In the genomic region with DNA sequence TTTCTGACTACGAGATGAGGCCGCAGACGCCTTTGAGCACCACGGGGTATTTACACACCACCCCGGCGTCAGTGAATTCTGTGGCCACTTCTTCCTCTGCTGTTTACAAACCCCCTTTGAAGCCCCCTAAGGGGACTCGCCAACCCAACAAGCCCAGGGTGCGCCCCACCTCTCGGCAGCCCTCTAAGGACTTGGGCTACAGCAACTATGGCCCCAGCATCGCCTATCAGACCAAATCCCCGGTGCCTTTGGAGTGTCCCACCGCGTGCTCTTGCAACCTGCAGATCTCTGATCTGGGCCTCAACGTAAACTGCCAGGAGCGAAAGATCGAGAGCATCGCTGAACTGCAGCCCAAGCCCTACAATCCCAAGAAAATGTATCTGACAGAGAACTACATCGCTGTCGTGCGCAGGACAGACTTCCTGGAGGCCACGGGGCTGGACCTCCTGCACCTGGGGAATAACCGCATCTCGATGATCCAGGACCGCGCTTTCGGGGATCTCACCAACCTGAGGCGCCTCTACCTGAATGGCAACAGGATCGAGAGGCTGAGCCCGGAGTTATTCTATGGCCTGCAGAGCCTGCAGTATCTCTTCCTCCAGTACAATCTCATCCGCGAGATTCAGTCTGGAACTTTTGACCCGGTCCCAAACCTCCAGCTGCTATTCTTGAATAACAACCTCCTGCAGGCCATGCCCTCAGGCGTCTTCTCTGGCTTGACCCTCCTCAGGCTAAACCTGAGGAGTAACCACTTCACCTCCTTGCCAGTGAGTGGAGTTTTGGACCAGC, we compare ENCODE assay signal across 17 cellular contexts. TPM values are rescaled to one million over a fixed set of nuclear protein-coding genes. Genes with fewer than 3 reads are reported as not detected.
A peak's percentile ranks its signal among the peaks of the same experiment; 100 is the strongest.
DNase-seq lines count a peak whose midpoint lies in the region; ATAC-seq and TF ChIP-seq lines count a peak whose summit lies in the region.
"Had no signal": no experiment of that assay in that cellular context is flagged by ENCODE, and none has a peak within 500 bp of the region (broad histone marks: within the 10 kb centered on the region; RNA-seq: fewer than 3 reads in every experiment).

No MANE protein-coding gene starts in this region.

- H3K9me3 ChIP-seq in iPS-18a (ENCODE audit: control insufficient read depth, low read depth, low read length) (no peaks in the 10 kb centered on the region), HAP-1 (no peaks in the 10 kb centered on the region)

- TF ChIP-seq CTCF in GM20000 (IDR thresholded peaks at IDR 0.05; ENCODE audit: extremely low read depth, missing control alignments) (no peak), osteocyte (IDR thresholded peaks at IDR 0.05) (no peak)

- no peak overlapping the region for H3K27ac Mint-ChIP-seq in osteocyte (ENCODE audit: unreplicated experiment)
- no peak overlapping the region for H3K27ac Mint-ChIP-seq in activated CD8-positive, alpha-beta memory T cell treated with anti-CD3 and anti-CD28 coated beads, Interleukin-2, amount 10 ng/mL, durations not matched to agents 7 days and 5 days
- H3K27ac Mint-ChIP-seq: activated T-cell treated with anti-CD3 and anti-CD28 coated beads, Interleukin-2, amount 50 U/mL, for 72 hours; dendritic cell treated with granulocyte-macrophage colony-stimulating factor and Interleukin-4, amounts not matched to agents 40 ng/mL and 50 ng/mL, for 4 days; HFFc6 had no signal

- H3K27me3 ChIP-seq in iPS-18a (ENCODE audit: control insufficient read depth, insufficient read depth, low read length), result peaks cover 65% of the 10 kb centered on the region
- H3K27me3 ChIP-seq in HAP-1 (ENCODE audit: low read depth), result no peaks in the 10 kb centered on the region

- in situ Hi-C loops in HAP-1 (cut with MboI; ENCODE audit: low sequenced_read_pairs), result no loop called here

- CTCF ChIA-PET in activated CD8-positive, alpha-beta memory T cell treated with anti-CD3 and anti-CD28 coated beads, Interleukin-2, amount 10 ng/mL, durations not matched to agents 7 days and 5 days (lab: Charles Lee), result no interaction called here

- DNase-seq in GM20000 (ENCODE audit: low spot score) (peak; percentile 17), UCSD-AML1 (lab: John Stamatoyannopoulos, UW; ENCODE audit: unreplicated experiment) (peak; percentile 3), osteocyte (ENCODE audit: extremely low spot score, unreplicated experiment) (no peak), HAP-1 (ENCODE audit: low spot score in 2 of 2) (no peak), SIG-M5 treated with dmso at 0.1 percent for 504 hours (lab: John Stamatoyannopoulos, UW; ENCODE audit: unreplicated experiment) (no peak)
- no peak for DNase-seq in activated CD8-positive, alpha-beta memory T cell treated with anti-CD3 and anti-CD28 coated beads, Interleukin-2, amount 10 ng/mL, durations not matched to agents 7 days and 5 days
- DNase-seq: activated T-cell treated with anti-CD3 and anti-CD28 coated beads, Interleukin-2, amount 50 U/mL, for 72 hours; HFFc6; NCI-H1417 treated with DMSO at 0.1 percent for 48 hours; NCI-H2171; NCI-H526; small intestine; stimulated activated CD4-positive, alpha-beta T cell treated with anti-CD3 and anti-CD28 coated beads, Interleukin-4, amount 100 ng/mL, for 1 hour had no signal

- no peak for ATAC-seq in HG03520 (IDR thresholded peaks at IDR 0.05; ENCODE audit: unreplicated experiment)
- ATAC-seq in activated CD8-positive, alpha-beta memory T cell treated with anti-CD3 and anti-CD28 coated beads, Interleukin-2, amount 10 ng/mL, durations not matched to agents 7 days and 5 days, result no peak
- ATAC-seq: activated T-cell treated with anti-CD3 and anti-CD28 coated beads, Interleukin-2, amount 50 U/mL, for 72 hours; Right ventricle myocardium inferior had no signal

- no peaks in the 10 kb centered on the region for H3K36me3 Mint-ChIP-seq in osteocyte (ENCODE audit: unreplicated experiment)
- peaks cover 7% of the 10 kb centered on the region for H3K36me3 Mint-ChIP-seq in activated CD8-positive, alpha-beta memory T cell treated with anti-CD3 and anti-CD28 coated beads, Interleukin-2, amount 10 ng/mL, durations not matched to agents 7 days and 5 days

- H3K4me1 Mint-ChIP-seq in osteocyte (ENCODE audit: unreplicated experiment), result peaks cover 30% of the 10 kb centered on the region
- peaks cover 5% of the 10 kb centered on the region for H3K4me1 Mint-ChIP-seq in activated CD8-positive, alpha-beta memory T cell treated with anti-CD3 and anti-CD28 coated beads, Interleukin-2, amount 10 ng/mL, durations not matched to agents 7 days and 5 days

- H3K4me3 ChIP-seq in iPS-18a (ENCODE audit: low read length) (peak overlapping the region; percentile 80), HAP-1 (no peak overlapping the region)

- no peak overlapping the region for H3K9ac ChIP-seq in iPS-18a (ENCODE audit: low read length)

- no peaks in the 10 kb centered on the region for H3K9me3 Mint-ChIP-seq in osteocyte (ENCODE audit: unreplicated experiment)
- peaks cover 2% of the 10 kb centered on the region for H3K9me3 Mint-ChIP-seq in activated CD8-positive, alpha-beta memory T cell treated with anti-CD3 and anti-CD28 coated beads, Interleukin-2, amount 10 ng/mL, durations not matched to agents 7 days and 5 days (ENCODE audit: low read depth)
- H3K9me3 Mint-ChIP-seq: activated T-cell treated with anti-CD3 and anti-CD28 coated beads, Interleukin-2, amount 50 U/mL, for 72 hours; dendritic cell treated with granulocyte-macrophage colony-stimulating factor and Interleukin-4, amounts not matched to agents 40 ng/mL and 50 ng/mL, for 4 days; HFFc6 had no signal

- H3K27ac ChIP-seq in iPS-18a (ENCODE audit: low read length), result no peak overlapping the region

- H3K4me1 ChIP-seq in iPS-18a (ENCODE audit: control insufficient read depth, low read depth, low read length), result peaks cover 23% of the 10 kb centered on the region
- H3K4me1 ChIP-seq in HAP-1, result no peaks in the 10 kb centered on the region; the same call in 1 of the 2 replicates

- peaks cover 41% of the 10 kb centered on the region for H3K27me3 Mint-ChIP-seq in osteocyte (ENCODE audit: unreplicated experiment)
- H3K27me3 Mint-ChIP-seq in activated CD8-positive, alpha-beta memory T cell treated with anti-CD3 and anti-CD28 coated beads, Interleukin-2, amount 10 ng/mL, durations not matched to agents 7 days and 5 days, result peaks cover 52% of the 10 kb centered on the region

- H3K36me3 ChIP-seq in iPS-18a (ENCODE audit: control insufficient read depth, low read depth, low read length) (no peaks in the 10 kb centered on the region), HAP-1 (replicated peaks) (peaks cover 3% of the 10 kb centered on the region; the same call in 1 of the 2 replicates)

- H3K4me3 Mint-ChIP-seq in osteocyte (ENCODE audit: unreplicated experiment), result peak overlapping the region; percentile 42
- no peak overlapping the region for H3K4me3 Mint-ChIP-seq in activated CD8-positive, alpha-beta memory T cell treated with anti-CD3 and anti-CD28 coated beads, Interleukin-2, amount 10 ng/mL, durations not matched to agents 7 days and 5 days
- H3K4me3 Mint-ChIP-seq: HFFc6 had no signal

RNA-seq across cellular contexts. Expression of a gene that starts 5.3 kb away (rescaled TPM):
- total RNA-seq in osteocyte, result 0.08 and 0.13 TPM in 2 replicates
- total RNA-seq in activated CD8-positive, alpha-beta memory T cell treated with anti-CD3 and anti-CD28 coated beads, Interleukin-2, amount 10 ng/mL, durations not matched to agents 7 days and 5 days, result not detected
- total RNA-seq: activated T-cell treated with anti-CD3 and anti-CD28 coated beads, Interleukin-2, amount 50 U/mL, for 72 hours; HFFc6 had no signal

Comparison
In these comparisons a context has a peak if more than half of its experiments do, and no peak if none do; other contexts are left out.
1. DNase-seq: peak in GM20000 (single experiment) and UCSD-AML1 (single experiment); none in osteocyte (single experiment), HAP-1 (0 of 2), activated CD8-positive, alpha-beta memory T cell treated with anti-CD3 and anti-CD28 coated beads, Interleukin-2, amount 10 ng/mL, durations not matched to agents 7 days and 5 days (single experiment) and SIG-M5 treated with dmso at 0.1 percent for 504 hours (single experiment).